28 cellular contexts compared by ENCODE assay signal in the genomic region with DNA sequence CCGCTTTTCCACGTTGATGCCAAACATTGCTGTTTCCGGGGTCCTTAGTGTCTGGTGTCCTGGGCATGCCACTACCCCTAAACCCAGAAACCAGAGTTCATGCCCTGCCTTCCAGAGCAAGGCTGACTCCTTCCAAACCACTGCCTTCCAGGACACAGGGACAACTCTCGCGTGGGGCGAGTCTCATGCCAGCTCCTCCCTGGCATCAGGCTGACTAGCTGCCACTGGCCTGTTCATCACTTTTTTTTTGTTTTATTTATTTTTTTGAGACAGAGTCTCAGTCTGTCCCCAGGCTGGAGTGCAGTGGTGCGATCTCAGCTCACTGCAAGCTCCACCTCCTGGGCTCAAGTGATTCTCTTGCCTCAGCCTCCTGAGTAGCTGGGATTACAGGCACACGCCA. TPM values are rescaled to one million over a fixed set of nuclear protein-coding genes. Genes with fewer than 3 reads are reported as not detected.
DNase-seq lines count a peak whose midpoint lies in the region; ATAC-seq and TF ChIP-seq lines count a peak whose summit lies in the region.
"Had no signal": no experiment of that assay in that cellular context is flagged by ENCODE, and none has a peak within 500 bp of the region (broad histone marks: within the 10 kb centered on the region; RNA-seq: fewer than 3 reads in every experiment).

No MANE protein-coding gene starts in this region.

- no peaks in the 10 kb centered on the region for H3K9me2 ChIP-seq in Karpas-422 (replicated peaks; ENCODE audit: insufficient read depth, low read length)
- H3K9me2 ChIP-seq: SK-N-SH had no signal

- no peak for ATAC-seq in CD4-positive, alpha-beta T cell (ENCODE audit: poor library complexity)
- ATAC-seq in GM21367 (IDR thresholded peaks at IDR 0.05; ENCODE audit: unreplicated experiment) (no peak), HG02623 (IDR thresholded peaks at IDR 0.05; ENCODE audit: unreplicated experiment) (no peak)
- ATAC-seq: activated CD8-positive, alpha-beta T cell treated with anti-CD3 and anti-CD28 coated beads for 36 hours had no signal

- intact Hi-C loops in CD4-positive, alpha-beta T cell (cut with DNase I, micrococcal nuclease) = no loop called here
- intact Hi-C loops in activated T-helper 2 cell treated with anti-CD3 and anti-CD28 coated beads, Interferon-gamma antibody, Interleukin-2, Interleukin-4, amounts not matched to agents 10 μg/mL and 5 μg/mL and 100 μg/mL, durations not matched to agents 14 hours and 24 hours and 36 hours (cut with micrococcal nuclease) = loop anchor here (10.0 kb wide), 2 partner anchors 344 to 696 kb away; partner anchors contain the start of gene ZCCHC8

- H3K27ac ChIP-seq in CD4-positive, alpha-beta T cell (ENCODE audit: low read depth, low read length) = no peak overlapping the region
- H3K27ac ChIP-seq in Karpas-422 (ENCODE audit: low read length) = no peak overlapping the region
- H3K27ac ChIP-seq: ascending aorta, testis had no signal

- no peaks in the 10 kb centered on the region for H3K36me3 ChIP-seq in Karpas-422 (ENCODE audit: insufficient read depth, low read length)

- no peak overlapping the region for H2AFZ ChIP-seq in Karpas-422 (ENCODE audit: low read length)

- peaks cover 59% of the 10 kb centered on the region for H4K20me1 ChIP-seq in Karpas-422 (ENCODE audit: insufficient read depth, low read depth, low read length)

- no peak overlapping the region for H3K4me3 ChIP-seq in Karpas-422 (ENCODE audit: low read length)
- H3K4me3 ChIP-seq: ascending aorta, smooth muscle cell, testis had no signal

- H3K4me2 ChIP-seq in Karpas-422 (ENCODE audit: low read depth, low read length, poor library complexity, severe bottlenecking) = no peak overlapping the region
- H3K4me2 ChIP-seq: SK-N-SH, smooth muscle cell had no signal

- CTCF ChIA-PET in CD4-positive, alpha-beta T cell (lab: Charles Lee) = interaction anchor here (16.5 kb wide), 1 partner anchor 13 kb away, joined by 746 read pairs; the partner anchor contains the start of gene RHOF

- no peak for TF ChIP-seq CTCF in CD4-positive, alpha-beta T cell (IDR thresholded peaks at IDR 0.05)
- TF ChIP-seq CTCF in neural crest cell (conservative IDR thresholded peaks at IDR 0.05) = no peak

- POLR2A ChIA-PET in CD4-positive, alpha-beta T cell (lab: Charles Lee) = interaction anchor here (34.6 kb wide), 1 partner anchor 21 kb away, joined by 1869 read pairs; the partner anchor contains the start of genes RHOF and SETD1B

- no peak overlapping the region for H3K9ac ChIP-seq in Karpas-422 (ENCODE audit: low read length)
- H3K9ac ChIP-seq: SK-N-SH had no signal

- H3K79me2 ChIP-seq in Karpas-422 (ENCODE audit: low read length) = no peaks in the 10 kb centered on the region

- H3K27me3 Mint-ChIP-seq in activated T-cell treated with anti-CD3 and anti-CD28 coated beads, Interleukin-2, amount 50 U/mL, for 24 hours = no peaks in the 10 kb centered on the region
- no peaks in the 10 kb centered on the region for H3K27me3 Mint-ChIP-seq in CD4-positive, alpha-beta T cell
- no peaks in the 10 kb centered on the region for H3K27me3 Mint-ChIP-seq in activated T-helper 2 cell treated with anti-CD3 and anti-CD28 coated beads, Interferon-gamma antibody, Interleukin-2, Interleukin-4, amounts not matched to agents 10 μg/mL and 5 μg/mL and 100 μg/mL, durations not matched to agents 14 hours and 24 hours and 36 hours (ENCODE audit: low read depth)
- no peaks in the 10 kb centered on the region for H3K27me3 Mint-ChIP-seq in neural crest cell (ENCODE audit: low read depth)
- H3K27me3 Mint-ChIP-seq: activated CD8-positive, alpha-beta T cell treated with anti-CD3 and anti-CD28 coated beads for 36 hours had no signal

- peak overlapping the region; percentile 76 for H3K27ac Mint-ChIP-seq in activated T-cell treated with anti-CD3 and anti-CD28 coated beads, Interleukin-2, amount 50 U/mL, for 24 hours
- H3K27ac Mint-ChIP-seq in CD4-positive, alpha-beta T cell = peak overlapping the region; percentile 70
- no peak overlapping the region for H3K27ac Mint-ChIP-seq in activated T-helper 2 cell treated with anti-CD3 and anti-CD28 coated beads, Interferon-gamma antibody, Interleukin-2, Interleukin-4, amounts not matched to agents 10 μg/mL and 5 μg/mL and 100 μg/mL, durations not matched to agents 14 hours and 24 hours and 36 hours
- H3K27ac Mint-ChIP-seq in neural crest cell (ENCODE audit: unreplicated experiment) = no peak overlapping the region
- H3K27ac Mint-ChIP-seq: activated CD8-positive, alpha-beta T cell treated with anti-CD3 and anti-CD28 coated beads for 36 hours had no signal

- no peaks in the 10 kb centered on the region for H3K9me3 ChIP-seq in CD4-positive, alpha-beta T cell (ENCODE audit: control insufficient read depth, low read length)
- no peaks in the 10 kb centered on the region for H3K9me3 ChIP-seq in Karpas-422 (ENCODE audit: low read length)
- H3K9me3 ChIP-seq: ascending aorta, SK-N-SH, testis had no signal

- H3K4me1 Mint-ChIP-seq in activated T-cell treated with anti-CD3 and anti-CD28 coated beads, Interleukin-2, amount 50 U/mL, for 24 hours (ENCODE audit: low read depth) = peaks cover 60% of the 10 kb centered on the region
- peaks cover 51% of the 10 kb centered on the region for H3K4me1 Mint-ChIP-seq in CD4-positive, alpha-beta T cell (ENCODE audit: low read depth)
- peaks cover 36% of the 10 kb centered on the region for H3K4me1 Mint-ChIP-seq in activated T-helper 2 cell treated with anti-CD3 and anti-CD28 coated beads, Interferon-gamma antibody, Interleukin-2, Interleukin-4, amounts not matched to agents 10 μg/mL and 5 μg/mL and 100 μg/mL, durations not matched to agents 14 hours and 24 hours and 36 hours (ENCODE audit: low read depth)
- peaks cover 48% of the 10 kb centered on the region for H3K4me1 Mint-ChIP-seq in neural crest cell

- peaks cover 84% of the 10 kb centered on the region for H3K36me3 Mint-ChIP-seq in activated T-cell treated with anti-CD3 and anti-CD28 coated beads, Interleukin-2, amount 50 U/mL, for 24 hours (ENCODE audit: low read depth)
- peaks cover 66% of the 10 kb centered on the region for H3K36me3 Mint-ChIP-seq in CD4-positive, alpha-beta T cell (ENCODE audit: low read depth)
- H3K36me3 Mint-ChIP-seq in activated T-helper 2 cell treated with anti-CD3 and anti-CD28 coated beads, Interferon-gamma antibody, Interleukin-2, Interleukin-4, amounts not matched to agents 10 μg/mL and 5 μg/mL and 100 μg/mL, durations not matched to agents 14 hours and 24 hours and 36 hours (ENCODE audit: low read depth) = peaks cover 63% of the 10 kb centered on the region
- peaks cover 6% of the 10 kb centered on the region for H3K36me3 Mint-ChIP-seq in neural crest cell (ENCODE audit: low read depth)

- no peaks in the 10 kb centered on the region for H3K9me3 Mint-ChIP-seq in activated T-cell treated with anti-CD3 and anti-CD28 coated beads, Interleukin-2, amount 50 U/mL, for 24 hours
- no peaks in the 10 kb centered on the region for H3K9me3 Mint-ChIP-seq in CD4-positive, alpha-beta T cell
- no peaks in the 10 kb centered on the region for H3K9me3 Mint-ChIP-seq in activated T-helper 2 cell treated with anti-CD3 and anti-CD28 coated beads, Interferon-gamma antibody, Interleukin-2, Interleukin-4, amounts not matched to agents 10 μg/mL and 5 μg/mL and 100 μg/mL, durations not matched to agents 14 hours and 24 hours and 36 hours
- H3K9me3 Mint-ChIP-seq in neural crest cell = no peaks in the 10 kb centered on the region
- H3K9me3 Mint-ChIP-seq: activated CD8-positive, alpha-beta T cell treated with anti-CD3 and anti-CD28 coated beads for 36 hours; H9 had no signal

- peaks cover 58% of the 10 kb centered on the region for H3K4me1 ChIP-seq in Karpas-422 (ENCODE audit: low read length)

- no peak overlapping the region for H3K4me3 Mint-ChIP-seq in activated T-cell treated with anti-CD3 and anti-CD28 coated beads, Interleukin-2, amount 50 U/mL, for 24 hours
- H3K4me3 Mint-ChIP-seq in CD4-positive, alpha-beta T cell = peak overlapping the region; percentile 72
- H3K4me3 Mint-ChIP-seq in activated T-helper 2 cell treated with anti-CD3 and anti-CD28 coated beads, Interferon-gamma antibody, Interleukin-2, Interleukin-4, amounts not matched to agents 10 μg/mL and 5 μg/mL and 100 μg/mL, durations not matched to agents 14 hours and 24 hours and 36 hours (ENCODE audit: low read depth) = peak overlapping the region; percentile 13
- peak overlapping the region; percentile 50 for H3K4me3 Mint-ChIP-seq in neural crest cell
- H3K4me3 Mint-ChIP-seq: activated CD8-positive, alpha-beta T cell treated with anti-CD3 and anti-CD28 coated beads for 36 hours; H9 had no signal

- DNase-seq in activated T-cell treated with anti-CD3 and anti-CD28 coated beads, Interleukin-2, amount 50 U/mL, for 24 hours = no peak
- DNase-seq in activated T-cell treated with anti-CD3 and anti-CD28 coated beads, Interleukin-2, amount 50 U/mL, for 48 hours = no peak
- DNase-seq in CD4-positive, alpha-beta T cell = no peak
- no peak for DNase-seq in activated T-helper 2 cell treated with anti-CD3 and anti-CD28 coated beads, Interferon-gamma antibody, Interleukin-2, Interleukin-4, amounts not matched to agents 10 μg/mL and 5 μg/mL and 100 μg/mL, durations not matched to agents 14 hours and 24 hours and 36 hours (ENCODE audit: low spot score)
- DNase-seq in neural crest cell (ENCODE audit: low read depth, low spot score) = no peak
- no peak for DNase-seq in Karpas-422
- DNase-seq: activated CD8-positive, alpha-beta T cell treated with anti-CD3 and anti-CD28 coated beads for 36 hours; activated naive CD4-positive, alpha-beta T cell treated with Interleukin-2 at 50 U/mL for 16 hours; activated T-cell treated with anti-CD3 and anti-CD28 coated beads, Interleukin-2, amount 50 U/mL, for 1 hour; C1 segment of cervical spinal cord; EL; H9; islet precursor cell; NCI-H1048; NCI-H187 treated with DMSO at 0.1 percent for 48 hours; NCI-H526 treated with DMSO at 0.1 percent for 48 hours; retina; RPMI8226; SK-N-SH; stimulated activated naive CD4-positive, alpha-beta T cell; testis had no signal

- no peaks in the 10 kb centered on the region for H3K27me3 ChIP-seq in CD4-positive, alpha-beta T cell (ENCODE audit: control insufficient read depth, insufficient read depth, low read length)
- H3K27me3 ChIP-seq in Karpas-422 (ENCODE audit: low read length) = no peaks in the 10 kb centered on the region; the same call in 1 of the 2 replicates
- H3K27me3 ChIP-seq: ascending aorta, testis had no signal

RNA-seq across cellular contexts. Expression of gene SETD1B, which starts 4.8 kb away (rescaled TPM):
- total RNA-seq in CD4-positive, alpha-beta T cell = 100 to 1,000 TPM; 146 to 151 TPM
- total RNA-seq in activated T-helper 2 cell treated with anti-CD3 and anti-CD28 coated beads, Interferon-gamma antibody, Interleukin-2, Interleukin-4, amounts not matched to agents 10 μg/mL and 5 μg/mL and 100 μg/mL, durations not matched to agents 14 hours and 24 hours and 36 hours = 23.3 and 24.0 TPM in 2 replicates
- total RNA-seq in neural crest cell = 25.6 and 25.9 TPM in 2 replicates
- 2.1 and 2.3 TPM in 2 replicates for total RNA-seq in Karpas-422 (2014; rRNA removed; shearing (Covaris generic); ENCODE audit: low replicate concordance)

RNA-seq across cellular contexts. Expression of gene RHOF, which starts 15.1 kb away (rescaled TPM):
- 100 to 1,000 TPM; 155 to 164 TPM for total RNA-seq in CD4-positive, alpha-beta T cell
- total RNA-seq in activated T-helper 2 cell treated with anti-CD3 and anti-CD28 coated beads, Interferon-gamma antibody, Interleukin-2, Interleukin-4, amounts not matched to agents 10 μg/mL and 5 μg/mL and 100 μg/mL, durations not matched to agents 14 hours and 24 hours and 36 hours = 115 and 119 TPM in 2 replicates
- total RNA-seq in neural crest cell = 23.8 and 25.5 TPM in 2 replicates
- 7.2 and 17.5 TPM in 2 replicates for total RNA-seq in Karpas-422 (2014; rRNA removed; shearing (Covaris generic); ENCODE audit: low replicate concordance)

RNA-seq across cellular contexts. Expression of gene HPD, which starts 50.0 kb away (rescaled TPM):
- not detected for total RNA-seq in CD4-positive, alpha-beta T cell
- not detected in 2 replicates for total RNA-seq in activated T-helper 2 cell treated with anti-CD3 and anti-CD28 coated beads, Interferon-gamma antibody, Interleukin-2, Interleukin-4, amounts not matched to agents 10 μg/mL and 5 μg/mL and 100 μg/mL, durations not matched to agents 14 hours and 24 hours and 36 hours
- total RNA-seq in neural crest cell = 0.21 TPM in 1 of 2 replicates, not detected in the other
- total RNA-seq in Karpas-422 (2014; rRNA removed; shearing (Covaris generic); ENCODE audit: low replicate concordance) = not detected in 2 replicates
- total RNA-seq: activated CD8-positive, alpha-beta T cell treated with anti-CD3 and anti-CD28 coated beads for 36 hours; dermis microvascular lymphatic vessel endothelial cell; H9; lower leg skin; smooth muscle cell; T-helper 2 cell treated with Interferon-gamma antibody and Interleukin-4, amounts not matched to agents 100 ng/mL and 5 ng/mL, for 36 hours had no signal

Comparison
In these comparisons a context has a peak if more than half of its experiments do, and no peak if none do; other contexts are left out.
1. H3K27ac Mint-ChIP-seq: peak in activated T-cell treated with anti-CD3 and anti-CD28 coated beads, Interleukin-2, amount 50 U/mL, for 24 hours (single experiment) and CD4-positive, alpha-beta T cell (single experiment); none in activated T-helper 2 cell treated with anti-CD3 and anti-CD28 coated beads, Interferon-gamma antibody, Interleukin-2, Interleukin-4, amounts not matched to agents 10 μg/mL and 5 μg/mL and 100 μg/mL, durations not matched to agents 14 hours and 24 hours and 36 hours (single experiment) and neural crest cell (single experiment).